ENCODE assay signal across 1 cellular context in the genomic region with DNA sequence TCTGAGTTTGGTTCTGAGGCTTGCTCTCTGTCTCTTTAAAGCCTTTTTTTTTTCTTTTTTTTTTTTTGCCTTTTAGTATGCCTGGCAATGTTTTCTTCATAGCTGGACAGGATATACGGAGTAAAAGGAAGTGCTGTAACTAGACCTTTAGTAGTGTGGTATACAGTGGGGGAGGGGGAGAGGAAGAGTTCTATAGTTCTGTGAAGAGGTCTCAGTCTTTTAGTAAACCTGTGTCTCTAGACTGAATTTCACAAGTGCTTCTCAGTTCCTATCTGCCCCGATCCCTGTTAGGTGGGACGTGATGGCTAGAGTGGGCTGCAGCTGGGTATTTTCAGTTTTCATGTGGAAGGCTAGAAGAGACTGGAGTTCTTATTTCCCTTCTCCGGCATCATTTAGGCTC.
A peak's percentile ranks its signal among the peaks of the same experiment; 100 is the strongest.
TF ChIP-seq lines count a peak whose summit lies in the region.

No MANE protein-coding gene starts in this region.

TF ChIP-seq in HepG2, 621 proteins besides CTCF, POLR2A, EP300 and RAD21 (continued from another document):
- TF ChIP-seq ZNF816 (CRISPR knock-in tag; IDR thresholded peaks at IDR 0.05; ENCODE audit: borderline replicate concordance) (no peak), AKNA (CRISPR knock-in tag; IDR thresholded peaks at IDR 0.05; ENCODE audit: borderline replicate concordance) (no peak), GMEB2 (CRISPR knock-in tag; IDR thresholded peaks at IDR 0.05; ENCODE audit: low read depth) (no peak), PPARG (CRISPR knock-in tag; conservative IDR thresholded peaks at IDR 0.05) (no peak), ZNF550 (CRISPR knock-in tag; IDR thresholded peaks at IDR 0.05; ENCODE audit: borderline replicate concordance) (no peak), HES4 (CRISPR knock-in tag; IDR thresholded peaks at IDR 0.05; ENCODE audit: borderline replicate concordance) (no peak), MZF1 (CRISPR knock-in tag; IDR thresholded peaks at IDR 0.05; ENCODE audit: borderline replicate concordance) (no peak), ZNF17 (CRISPR knock-in tag; IDR thresholded peaks at IDR 0.05) (no peak), KLF6 (CRISPR knock-in tag; IDR thresholded peaks at IDR 0.05) (no peak), RCOR2 (CRISPR knock-in tag; IDR thresholded peaks at IDR 0.05) (0 out of 2 replicates have a peak, but pooled peaks have one; percentile 21), ZNF652 (CRISPR knock-in tag; IDR thresholded peaks at IDR 0.05; ENCODE audit: borderline replicate concordance, low read depth) (no peak), ZKSCAN8 (CRISPR knock-in tag; IDR thresholded peaks at IDR 0.05; ENCODE audit: borderline replicate concordance) (no peak), HNRNPH1 (optimal IDR thresholded peaks at IDR 0.05; ENCODE audit: low read depth, low read length) (no peak), ZNF24 (IDR thresholded peaks at IDR 0.05) (no peak), ZNF557 (CRISPR knock-in tag; IDR thresholded peaks at IDR 0.05) (no peak), FOXP4 (CRISPR knock-in tag; IDR thresholded peaks at IDR 0.05) (0 out of 2 replicates have a peak, but pooled peaks have one; percentile 15), ZNF781 (CRISPR knock-in tag; IDR thresholded peaks at IDR 0.05; ENCODE audit: borderline replicate concordance, not compliant biosample characterization) (no peak), CREM (IDR thresholded peaks at IDR 0.05) (peak; percentile 25; the same call in 1 of the 2 replicates), CREM (CRISPR knock-in tag; IDR thresholded peaks at IDR 0.05) (no peak), SUZ12 (IDR thresholded peaks at IDR 0.05; ENCODE audit: low read depth, low read length) (no peak), ZNF296 (CRISPR knock-in tag; conservative IDR thresholded peaks at IDR 0.05) (no peak), ZFP41 (CRISPR knock-in tag; IDR thresholded peaks at IDR 0.05; ENCODE audit: borderline replicate concordance) (no peak), ZNF678 (CRISPR knock-in tag; IDR thresholded peaks at IDR 0.05) (no peak), FIP1L1 (IDR thresholded peaks at IDR 0.05; ENCODE audit: borderline replicate concordance, insufficient read depth, low read depth, low read length) (no peak), ZBTB7B (CRISPR knock-in tag; IDR thresholded peaks at IDR 0.05) (0 out of 2 replicates have a peak, but pooled peaks have one; percentile 19), POLR2AphosphoS5 (IDR thresholded peaks at IDR 0.05; ENCODE audit: low read depth, low read length) (no peak), PHB2 (IDR thresholded peaks at IDR 0.05; ENCODE audit: partially characterized antibody) (no peak), ELF3 (CRISPR knock-in tag; IDR thresholded peaks at IDR 0.05) (peak; percentile 88), GABPA (IDR thresholded peaks at IDR 0.05; ENCODE audit: low read depth, low read length) (no peak), GABPA (CRISPR knock-in tag; IDR thresholded peaks at IDR 0.05; ENCODE audit: low read depth) (peak; percentile 59), IRX3 (CRISPR knock-in tag; IDR thresholded peaks at IDR 0.05; ENCODE audit: borderline replicate concordance, low read depth) (no peak), MIXL1 (CRISPR knock-in tag; IDR thresholded peaks at IDR 0.05) (no peak; the same call in 1 of the 2 replicates), DNMT1 (CRISPR knock-in tag; IDR thresholded peaks at IDR 0.05) (no peak), ZNF232 (CRISPR knock-in tag; IDR thresholded peaks at IDR 0.05; ENCODE audit: borderline replicate concordance) (no peak), ZNF333 (CRISPR knock-in tag; IDR thresholded peaks at IDR 0.05; ENCODE audit: borderline replicate concordance) (no peak), ZNF740 (CRISPR knock-in tag; IDR thresholded peaks at IDR 0.05) (no peak), ZNF883 (CRISPR knock-in tag; IDR thresholded peaks at IDR 0.05; ENCODE audit: not compliant biosample characterization) (no peak)
- TF ChIP-seq, protein P1, sequence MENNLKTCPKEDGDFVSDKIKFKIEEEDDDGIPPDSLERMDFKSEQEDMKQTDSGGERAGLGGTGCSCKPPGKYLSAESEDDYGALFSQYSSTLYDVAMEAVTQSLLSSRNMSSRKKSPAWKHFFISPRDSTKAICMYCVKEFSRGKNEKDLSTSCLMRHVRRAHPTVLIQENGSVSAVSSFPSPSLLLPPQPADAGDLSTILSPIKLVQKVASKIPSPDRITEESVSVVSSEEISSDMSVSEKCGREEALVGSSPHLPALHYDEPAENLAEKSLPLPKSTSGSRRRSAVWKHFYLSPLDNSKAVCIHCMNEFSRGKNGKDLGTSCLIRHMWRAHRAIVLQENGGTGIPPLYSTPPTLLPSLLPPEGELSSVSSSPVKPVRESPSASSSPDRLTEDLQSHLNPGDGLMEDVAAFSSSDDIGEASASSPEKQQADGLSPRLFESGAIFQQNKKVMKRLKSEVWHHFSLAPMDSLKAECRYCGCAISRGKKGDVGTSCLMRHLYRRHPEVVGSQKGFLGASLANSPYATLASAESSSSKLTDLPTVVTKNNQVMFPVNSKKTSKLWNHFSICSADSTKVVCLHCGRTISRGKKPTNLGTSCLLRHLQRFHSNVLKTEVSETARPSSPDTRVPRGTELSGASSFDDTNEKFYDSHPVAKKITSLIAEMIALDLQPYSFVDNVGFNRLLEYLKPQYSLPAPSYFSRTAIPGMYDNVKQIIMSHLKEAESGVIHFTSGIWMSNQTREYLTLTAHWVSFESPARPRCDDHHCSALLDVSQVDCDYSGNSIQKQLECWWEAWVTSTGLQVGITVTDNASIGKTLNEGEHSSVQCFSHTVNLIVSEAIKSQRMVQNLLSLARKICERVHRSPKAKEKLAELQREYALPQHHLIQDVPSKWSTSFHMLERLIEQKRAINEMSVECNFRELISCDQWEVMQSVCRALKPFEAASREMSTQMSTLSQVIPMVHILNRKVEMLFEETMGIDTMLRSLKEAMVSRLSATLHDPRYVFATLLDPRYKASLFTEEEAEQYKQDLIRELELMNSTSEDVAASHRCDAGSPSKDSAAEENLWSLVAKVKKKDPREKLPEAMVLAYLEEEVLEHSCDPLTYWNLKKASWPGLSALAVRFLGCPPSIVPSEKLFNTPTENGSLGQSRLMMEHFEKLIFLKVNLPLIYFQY (CRISPR knock-in tag; IDR thresholded peaks at IDR 0.05; ENCODE audit: borderline replicate concordance), result no peak
